Comparison of ENCODE assay signal across 30 cellular contexts in the genomic region with DNA sequence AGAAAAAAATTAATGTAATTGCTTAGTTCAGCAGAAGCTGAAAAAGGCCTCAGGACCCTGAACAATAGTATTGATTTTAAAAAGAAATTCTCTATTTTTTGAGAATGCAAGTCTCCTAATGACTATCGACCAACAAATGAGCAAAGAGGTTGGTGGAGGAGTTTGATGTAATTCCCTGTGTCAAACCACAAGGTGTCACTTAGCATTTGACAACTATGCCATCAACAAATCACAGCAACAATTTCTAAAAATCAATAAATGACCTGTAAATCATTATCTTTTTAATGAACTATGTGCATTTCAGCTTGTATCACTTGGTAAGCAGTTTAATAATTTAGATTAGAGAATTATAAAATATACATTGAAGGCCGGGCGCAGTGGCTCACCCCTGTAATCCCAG.
DNase-seq lines count a peak whose midpoint lies in the region; ATAC-seq, FAIRE-seq and TF ChIP-seq lines count a peak whose summit lies in the region.
"Had no signal": no experiment of that assay in that cellular context is flagged by ENCODE, and none has a peak within 500 bp of the region (broad histone marks: within the 10 kb centered on the region; RNA-seq: fewer than 3 reads in every experiment).

No MANE protein-coding gene starts in this region.

- H3K27ac ChIP-seq in right lobe of liver, result no peak overlapping the region
- H3K27ac ChIP-seq: dorsolateral prefrontal cortex, sigmoid colon, suprapubic skin had no signal

- H3K4me3 Mint-ChIP-seq in chondrocyte (ENCODE audit: unreplicated experiment), result no peak overlapping the region
- no peak overlapping the region for H3K4me3 Mint-ChIP-seq in activated T-cell treated with anti-CD3 and anti-CD28 coated beads, Interleukin-2, amount 50 U/mL, for 72 hours
- H3K4me3 Mint-ChIP-seq: activated CD4-positive, alpha-beta T cell treated with anti-CD3 and anti-CD28 coated beads for 36 hours; activated naive CD8-positive, alpha-beta T cell treated with anti-CD3 and anti-CD28 coated beads, Interleukin-2, amount 10 ng/mL, durations not matched to agents 7 days and 5 days; CD4-positive, CD25-positive, alpha-beta regulatory T cell; central memory CD8-positive, alpha-beta T cell; IgD-negative memory B cell; nephron progenitor cell had no signal

- no peak for FAIRE-seq in D721Med (lab: Jason Lieb, UNC)
- FAIRE-seq: endothelial cell of umbilical vein, keratinocyte had no signal

- H3K9me3 ChIP-seq in right lobe of liver, result no peaks in the 10 kb centered on the region
- H3K9me3 ChIP-seq: MG63, sigmoid colon, suprapubic skin had no signal

- H3K36me3 ChIP-seq in right lobe of liver, result no peaks in the 10 kb centered on the region
- H3K36me3 ChIP-seq: MG63, sigmoid colon, suprapubic skin had no signal

- 85% methylated on average over 3 of the region's 3 CpGs for WGBS in right lobe of liver (ENCODE audit: insufficient coverage, low coverage, low lambda C conversion rate, missing lambda C conversion rate)

- H3K36me3 Mint-ChIP-seq in chondrocyte (ENCODE audit: low read depth), result no peaks in the 10 kb centered on the region
- H3K36me3 Mint-ChIP-seq in activated T-cell treated with anti-CD3 and anti-CD28 coated beads, Interleukin-2, amount 50 U/mL, for 72 hours (ENCODE audit: insufficient read depth in 2 of 2), result no peaks in the 10 kb centered on the region
- H3K36me3 Mint-ChIP-seq: activated naive CD8-positive, alpha-beta T cell treated with anti-CD3 and anti-CD28 coated beads, Interleukin-2, amount 10 ng/mL, durations not matched to agents 7 days and 5 days; CD4-positive, CD25-positive, alpha-beta regulatory T cell; IgD-negative memory B cell had no signal

- no peaks in the 10 kb centered on the region for H3K4me1 ChIP-seq in right lobe of liver
- H3K4me1 ChIP-seq: sigmoid colon, suprapubic skin had no signal

- no peaks in the 10 kb centered on the region for H3K27me3 ChIP-seq in right lobe of liver
- H3K27me3 ChIP-seq: dorsolateral prefrontal cortex, MG63, sigmoid colon, suprapubic skin had no signal

- intact Hi-C loops in right lobe of liver (cut with DNase I), result no loop called here

- TF ChIP-seq CTCF in D721Med (IDR thresholded peaks at IDR 0.05; ENCODE audit: insufficient read depth, missing control alignments) (peak; percentile 6), LNCaP clone FGC (IDR thresholded peaks at IDR 0.05; ENCODE audit: control insufficient read depth, extremely low read depth, insufficient read depth) (peak; percentile 49), chondrocyte (IDR thresholded peaks at IDR 0.05) (peak; percentile 46), right lobe of liver (IDR thresholded peaks at IDR 0.05) (peak; percentile 23 to 27 (median 24))

- no peaks in the 10 kb centered on the region for H3K4me1 Mint-ChIP-seq in chondrocyte (ENCODE audit: low read depth)
- H3K4me1 Mint-ChIP-seq in activated T-cell treated with anti-CD3 and anti-CD28 coated beads, Interleukin-2, amount 50 U/mL, for 72 hours (ENCODE audit: low read depth), result no peaks in the 10 kb centered on the region
- H3K4me1 Mint-ChIP-seq: activated CD4-positive, alpha-beta T cell treated with anti-CD3 and anti-CD28 coated beads for 36 hours; activated naive CD8-positive, alpha-beta T cell treated with anti-CD3 and anti-CD28 coated beads, Interleukin-2, amount 10 ng/mL, durations not matched to agents 7 days and 5 days; CD4-positive, CD25-positive, alpha-beta regulatory T cell; central memory CD8-positive, alpha-beta T cell; IgD-negative memory B cell; nephron progenitor cell had no signal

- peak in 1 of 4 donors; percentile 34 for ATAC-seq in right lobe of liver
- no peak for ATAC-seq in activated T-cell treated with anti-CD3 and anti-CD28 coated beads, Interleukin-2, amount 50 U/mL, for 72 hours (replicated peaks in 1 of 2)
- ATAC-seq: activated CD4-positive, alpha-beta T cell treated with anti-CD3 and anti-CD28 coated beads for 36 hours had no signal

- no peaks in the 10 kb centered on the region for H3K9me3 Mint-ChIP-seq in chondrocyte (ENCODE audit: low read depth)
- H3K9me3 Mint-ChIP-seq in activated T-cell treated with anti-CD3 and anti-CD28 coated beads, Interleukin-2, amount 50 U/mL, for 72 hours, result no peaks in the 10 kb centered on the region
- H3K9me3 Mint-ChIP-seq: activated naive CD8-positive, alpha-beta T cell treated with anti-CD3 and anti-CD28 coated beads, Interleukin-2, amount 10 ng/mL, durations not matched to agents 7 days and 5 days; CD4-positive, CD25-positive, alpha-beta regulatory T cell; central memory CD8-positive, alpha-beta T cell; IgD-negative memory B cell; nephron progenitor cell had no signal

- no peaks in the 10 kb centered on the region for H3K27me3 Mint-ChIP-seq in chondrocyte (ENCODE audit: low read depth)
- no peaks in the 10 kb centered on the region for H3K27me3 Mint-ChIP-seq in activated T-cell treated with anti-CD3 and anti-CD28 coated beads, Interleukin-2, amount 50 U/mL, for 72 hours (ENCODE audit: low read depth)
- H3K27me3 Mint-ChIP-seq: activated CD4-positive, alpha-beta T cell treated with anti-CD3 and anti-CD28 coated beads for 36 hours; activated naive CD8-positive, alpha-beta T cell treated with anti-CD3 and anti-CD28 coated beads, Interleukin-2, amount 10 ng/mL, durations not matched to agents 7 days and 5 days; CD4-positive, CD25-positive, alpha-beta regulatory T cell; central memory CD8-positive, alpha-beta T cell; IgD-negative memory B cell had no signal

- no peak for TF ChIP-seq POLR2A in right lobe of liver (IDR thresholded peaks at IDR 0.05)

- no peak overlapping the region for H3K27ac Mint-ChIP-seq in chondrocyte (ENCODE audit: unreplicated experiment)
- H3K27ac Mint-ChIP-seq in activated T-cell treated with anti-CD3 and anti-CD28 coated beads, Interleukin-2, amount 50 U/mL, for 72 hours, result no peak overlapping the region
- H3K27ac Mint-ChIP-seq: activated CD4-positive, alpha-beta T cell treated with anti-CD3 and anti-CD28 coated beads for 36 hours; activated naive CD8-positive, alpha-beta T cell treated with anti-CD3 and anti-CD28 coated beads, Interleukin-2, amount 10 ng/mL, durations not matched to agents 7 days and 5 days; CD4-positive, CD25-positive, alpha-beta regulatory T cell; IgD-negative memory B cell; nephron progenitor cell had no signal

- no peak for DNase-seq in D721Med (ENCODE audit: insufficient read length, low spot score)
- no peak for DNase-seq in LNCaP clone FGC (ENCODE audit: low read depth)
- DNase-seq in chondrocyte (ENCODE audit: low spot score), result no peak
- DNase-seq in right lobe of liver, result no peak
- DNase-seq in NCI-H524 (lab: John Stamatoyannopoulos, UW), result no peak
- no peak for DNase-seq in stimulated activated CD8-positive, alpha-beta memory T cell treated with anti-CD3 and anti-CD28 coated beads, Interleukin-4, amount 100 ng/mL, for 48 hours
- no peak for DNase-seq in activated naive CD4-positive, alpha-beta T cell (lab: John Stamatoyannopoulos, UW)
- no peak for DNase-seq in activated T-cell treated with anti-CD3 and anti-CD28 coated beads, Interleukin-2, amount 50 U/mL, for 72 hours
- DNase-seq: activated CD4-positive, alpha-beta T cell treated with anti-CD3 and anti-CD28 coated beads for 36 hours; activated effector memory CD4-positive, alpha-beta T cell treated with Interleukin-2 at 50 U/mL for 16 hours; activated naive CD8-positive, alpha-beta T cell treated with anti-CD3 and anti-CD28 coated beads, Interleukin-2, amount 10 ng/mL, durations not matched to agents 7 days and 5 days; activated T-cell treated with anti-CD3 and anti-CD28 coated beads for 4 hours; CD4-positive, CD25-positive, alpha-beta regulatory T cell; dorsolateral prefrontal cortex; GOT3; MG63; NCI-H1417; NCI-H2081; NCI-H774; nephron progenitor cell; OCI-M1; Right ventricle myocardium superior; sigmoid colon; stimulated activated naive CD4-positive, alpha-beta T cell had no signal

- H3K4me3 ChIP-seq in LNCaP clone FGC (ENCODE audit: low read depth, low read length) (no peak overlapping the region), right lobe of liver (no peak overlapping the region)
- H3K4me3 ChIP-seq: dorsolateral prefrontal cortex, lung, MG63, sigmoid colon, suprapubic skin had no signal
